Comparison of ENCODE assay signal across 8 cellular contexts in genomic region chr6:25601797-25602679, GRCh38. TPM values are rescaled to one million over a fixed set of nuclear protein-coding genes. Genes with fewer than 3 reads are reported as not detected.
DNase-seq lines count a peak whose midpoint lies in the region; ATAC-seq, FAIRE-seq and TF ChIP-seq lines count a peak whose summit lies in the region.

No MANE protein-coding gene starts in this region.

- H3K4me1 ChIP-seq in heart right ventricle (no peaks in the 10 kb centered on the region), ascending aorta (no peaks in the 10 kb centered on the region)

- DNase-seq in heart right ventricle (no peak), Right ventricle myocardium superior (no peak), NCI-H2171 (lab: John Stamatoyannopoulos, UW) (peak; percentile 26), ascending aorta (ENCODE audit: low spot score in 2 of 2) (no peak), kidney epithelial cell (ENCODE audit: low read depth) (peak; percentile 18), urothelium cell line (ENCODE audit: low spot score) (peak; percentile 12)

- H3K9me3 ChIP-seq in heart right ventricle (no peaks in the 10 kb centered on the region), ascending aorta (no peaks in the 10 kb centered on the region)

- no peak for ATAC-seq in heart right ventricle
- ATAC-seq in Right ventricle myocardium superior (ENCODE audit: poor library complexity): no peak
- ATAC-seq in GM18870 (IDR thresholded peaks at IDR 0.05; ENCODE audit: unreplicated experiment): no peak
- no peak for ATAC-seq in GM21423 (IDR thresholded peaks at IDR 0.05; ENCODE audit: unreplicated experiment)

- TF ChIP-seq CTCF in heart right ventricle (IDR thresholded peaks at IDR 0.05) (peak; percentile 26 to 76 (median 59)), ascending aorta (IDR thresholded peaks at IDR 0.05) (peak; percentile 41 to 57 (median 44)), kidney epithelial cell (IDR thresholded peaks at IDR 0.05; ENCODE audit: insufficient read depth, low read length, poor library complexity, severe bottlenecking) (peak; percentile 23)

- no peak for FAIRE-seq in urothelium cell line (lab: Jason Lieb, UNC)

- H3K27ac ChIP-seq in heart right ventricle (no peak overlapping the region), ascending aorta (no peak overlapping the region)

- intact Hi-C loops in heart right ventricle (cut with DNase I) (loop anchor here in 7 of 10 donors (5.0 to 10.0 kb wide), 5 partner anchors 327 to 1017 kb away; partner anchors contain the start of gene CARMIL1 (in 1 of the 7)), Right ventricle myocardium superior (cut with DNase I) (no loop called here), ascending aorta (cut with DNase I) (loop anchor here (5.0 kb wide), 1 partner anchor 335 kb away; no protein-coding TSS in a partner anchor)

- 35 to 38% methylated on average over 4 of the region's 4 CpGs for WGBS in heart right ventricle, 2 donors

- H3K4me3 ChIP-seq in heart right ventricle: no peak overlapping the region
- no peak overlapping the region for H3K4me3 ChIP-seq in ascending aorta
- H3K4me3 ChIP-seq in kidney epithelial cell (ENCODE audit: low read depth, low read length): peak overlapping the region; percentile 12

- H3K27me3 ChIP-seq in heart right ventricle: peaks cover 0 to 5% (median 0%) of the 10 kb centered on the region in 7 donors
- H3K27me3 ChIP-seq in ascending aorta: no peaks in the 10 kb centered on the region
- no peaks in the 10 kb centered on the region for H3K27me3 ChIP-seq in kidney epithelial cell (ENCODE audit: control insufficient read depth, insufficient read depth, low read length)

- peaks cover 0 to 6% (median 0%) of the 10 kb centered on the region in 9 donors for H3K36me3 ChIP-seq in heart right ventricle
- H3K36me3 ChIP-seq in ascending aorta: peaks cover 17 to 22% of the 10 kb centered on the region in 2 donors
- H3K36me3 ChIP-seq in kidney epithelial cell (ENCODE audit: control insufficient read depth, insufficient read depth, low read length): no peaks in the 10 kb centered on the region

RNA-seq across cellular contexts. Expression of gene SCGN, which starts 50.0 kb away (rescaled TPM):
- total RNA-seq in heart right ventricle (1 to 10 TPM in 3 of 10 donors, under 1 TPM in 5, not detected in 2; 0.26 to 2.7 (median 0.60) TPM), Right ventricle myocardium superior (1.2 TPM), ascending aorta (not detected), kidney epithelial cell (not detected in 2 replicates)
- 1 to 10 TPM; 2.0 to 2.6 TPM for polyA plus RNA-seq in heart right ventricle

Comparison
In these comparisons a context has a peak if more than half of its experiments do, and no peak if none do; other contexts are left out.
1. DNase-seq: peak in NCI-H2171 (single experiment), kidney epithelial cell (single experiment) and urothelium cell line (single experiment); none in heart right ventricle (0 of 2), Right ventricle myocardium superior (single experiment) and ascending aorta (0 of 2).
2. Peak in every context shown above with its lines, with median percentiles within 50 percentile points of each other: CTCF ChIP-seq.